Comparison of ENCODE assay signal across 23 cellular contexts in the genomic region with DNA sequence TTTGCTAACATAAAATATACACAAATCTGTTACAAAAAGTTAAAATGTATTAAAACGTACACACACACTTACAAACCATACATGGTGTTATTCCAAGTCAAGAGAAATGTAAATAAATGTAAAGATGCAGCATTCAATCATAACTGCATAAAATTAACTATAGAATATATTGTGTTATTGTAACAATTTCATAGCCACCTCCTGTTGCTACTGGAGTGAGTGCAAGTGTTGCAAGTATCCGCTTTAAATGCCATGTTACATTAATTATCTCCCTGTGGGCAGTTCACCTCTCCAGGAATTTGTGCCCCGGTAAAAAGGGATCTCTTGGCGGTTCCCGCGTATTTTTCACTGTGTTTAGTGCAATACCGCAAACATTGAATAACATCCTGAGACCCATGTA.
"Had no signal": no experiment of that assay in that cellular context is flagged by ENCODE, and none has a peak within 500 bp of the region (broad histone marks: within the 10 kb centered on the region; RNA-seq: fewer than 3 reads in every experiment).

No MANE protein-coding gene starts in this region.

- ATAC-seq: Right ventricle myocardium inferior, SK-N-SH treated with all-trans-retinoic acid at 6 μM for 48 hours had no signal

- DNase-seq: KBM-7; MV-4-11; NCI-H1048; NCI-H1105; NCI-H1436 treated with DMSO at 0.1 percent for 48 hours; NCI-H1694 treated with DMSO at 0.1 percent for 48 hours; NCI-H1930; NCI-H2081; NCI-H2107; NCI-H2171; NCI-H226; NCI-H446; NCI-H510A; NCI-H524 treated with DMSO at 0.1 percent for 48 hours; NCI-H69; NCI-H774; NK-92 treated with Interleukin-12 subunit alpha and Interleukin-12 subunit beta, amount 100 ng/mL, for 24 hours; PC-9; Peyer's patch; SHP77 treated with DMSO at 0.1 percent for 48 hours; SJCRH30 had no signal

- H3K27me3 ChIP-seq: Peyer's patch, SJCRH30 had no signal

- H3K36me3 ChIP-seq: Peyer's patch, SJCRH30 had no signal

- H3K4me3 ChIP-seq: PC-9, Peyer's patch, SJCRH30 had no signal

- H3K9me3 ChIP-seq: Peyer's patch, SJCRH30 had no signal

- H3K27ac ChIP-seq: PC-9, Peyer's patch, SJCRH30 had no signal

- H2AFZ ChIP-seq: PC-9 had no signal

- H3K4me2 ChIP-seq: PC-9 had no signal
